Comparison of ENCODE assay signal across 7 cellular contexts in genomic region chr15:80977627-80978036, GRCh38.
DNase-seq lines count a peak whose midpoint lies in the region; TF ChIP-seq lines count a peak whose summit lies in the region.

No MANE protein-coding gene starts in this region.

- H3K4me1 Mint-ChIP-seq in nephron progenitor cell = peaks cover 19% of the 10 kb centered on the region

- no peaks in the 10 kb centered on the region for H3K9me3 Mint-ChIP-seq in nephron progenitor cell

- peak overlapping the region; percentile 89 for H3K27ac Mint-ChIP-seq in nephron progenitor cell

- H3K4me3 Mint-ChIP-seq in nephron progenitor cell = no peak overlapping the region

- CTCF ChIA-PET in GM10248 (lab: Yijun Ruan, JAX) = interaction anchor here (0.8 to 4.9 kb wide), 6 partner anchors 10 to 298 kb away, joined by 3 to 50 read pairs (median 6); no protein-coding TSS in a partner anchor

- peaks cover 2% of the 10 kb centered on the region for H3K27me3 Mint-ChIP-seq in nephron progenitor cell (ENCODE audit: low read depth, poor library complexity)

- H3K4me3 ChIP-seq in epithelial cell of esophagus (ENCODE audit: low read length) = no peak overlapping the region

- H3K36me3 Mint-ChIP-seq in nephron progenitor cell (ENCODE audit: low read depth) = peaks cover 41% of the 10 kb centered on the region

- POLR2A ChIA-PET in GM10248 (lab: Yijun Ruan, JAX) = no interaction called here

- DNase-seq in GM10248 (ENCODE audit: extremely low spot score) = peak; percentile 32
- peak; percentile 69 to 75 for DNase-seq in NCI-H2081 (lab: John Stamatoyannopoulos, UW)
- peak; percentile 23 to 26 for DNase-seq in activated CD4-positive, alpha-beta T cell treated with anti-CD3 and anti-CD28 coated beads, Interleukin-2, amount 50 U/mL, for 4 hours
- DNase-seq in epithelial cell of esophagus (ENCODE audit: low read depth) = peak; percentile 77
- DNase-seq in nephron progenitor cell = peak; percentile 70
- no peak for DNase-seq in effector CD8-positive, alpha-beta T cell (lab: John Stamatoyannopoulos, UW)
- no peak for DNase-seq in NCI-H2107 (lab: John Stamatoyannopoulos, UW)

- TF ChIP-seq CTCF in GM10248 (IDR thresholded peaks at IDR 0.05; ENCODE audit: control extremely low read depth, extremely low read depth, low read depth, missing control alignments) (peak; percentile 25), epithelial cell of esophagus (IDR thresholded peaks at IDR 0.05; ENCODE audit: insufficient read depth, low read depth, low read length, missing control alignments) (peak; percentile 77), nephron progenitor cell (IDR thresholded peaks at IDR 0.05) (peak; percentile 72)

Comparison
In these comparisons a context has a peak if more than half of its experiments do, and no peak if none do; other contexts are left out.
1. DNase-seq: peak in GM10248 (single experiment), NCI-H2081 (2 of 2), activated CD4-positive, alpha-beta T cell treated with anti-CD3 and anti-CD28 coated beads, Interleukin-2, amount 50 U/mL, for 4 hours (2 of 2), epithelial cell of esophagus (single experiment) and nephron progenitor cell (single experiment); none in effector CD8-positive, alpha-beta T cell (single experiment) and NCI-H2107 (single experiment).
2. CTCF ChIP-seq: peak in every context shown above with its lines; median percentile 77 in epithelial cell of esophagus; 72 in nephron progenitor cell; 25 in GM10248.